In the genomic region with DNA sequence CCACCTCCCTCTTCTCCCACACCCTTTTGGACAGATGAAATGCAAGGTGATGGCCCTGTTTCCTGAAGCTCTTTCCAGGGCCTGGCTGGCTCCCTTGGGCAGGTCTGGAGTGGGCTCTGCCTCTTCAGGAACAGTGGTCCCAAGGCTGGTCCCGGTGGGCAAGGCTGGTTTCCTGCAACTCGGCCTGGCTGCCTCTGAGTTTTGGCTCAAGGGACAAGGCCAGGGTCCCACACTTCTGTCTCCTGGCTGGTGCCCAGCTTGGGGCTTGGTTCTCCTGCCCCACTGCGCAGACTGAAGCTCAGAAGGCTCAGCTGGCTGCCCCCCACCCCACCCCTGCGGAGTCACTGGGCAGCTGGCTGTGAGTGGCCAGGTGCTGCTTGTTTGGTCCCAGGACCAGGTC, we compare ENCODE assay signal across 9 cellular contexts. TPM values are rescaled to one million over a fixed set of nuclear protein-coding genes. Genes with fewer than 3 reads are reported as not detected.
DNase-seq lines count a peak whose midpoint lies in the region; ATAC-seq, FAIRE-seq and TF ChIP-seq lines count a peak whose summit lies in the region.
"Had no signal": no experiment of that assay in that cellular context is flagged by ENCODE, and none has a peak within 500 bp of the region (broad histone marks: within the 10 kb centered on the region; RNA-seq: fewer than 3 reads in every experiment).

No MANE protein-coding gene starts in this region.

- H3K4me3 ChIP-seq in HCT116 (replicated peaks in 1 of 2; ENCODE audit: low read depth in 1 of 2, low read length in 2 of 2) = peak overlapping the region; percentile 81 to 90
- 0 out of 2 replicates have a peak overlapping the region, but pooled peaks have one; percentile 17 for H3K4me3 ChIP-seq in iPS-18c (ENCODE audit: insufficient read depth, low read depth, low read length)

- no peak for FAIRE-seq in urothelium cell line (lab: Jason Lieb, UNC)

- H3K4me3 Mint-ChIP-seq in activated T-cell treated with anti-CD3 and anti-CD28 coated beads, Interleukin-2, amount 50 U/mL, for 72 hours = peak overlapping the region; percentile 95 to 98
- peak overlapping the region; percentile 95 to 97 for H3K4me3 Mint-ChIP-seq in stimulated activated naive CD8-positive, alpha-beta T cell treated with anti-CD3 and anti-CD28 coated beads, Interleukin-15, amount 100 ng/mL, for 72 hours

- H4K20me1 ChIP-seq in HCT116 (ENCODE audit: insufficient read depth) = peaks cover 9% of the 10 kb centered on the region; the same call in 1 of the 2 replicates

- peak overlapping the region; percentile 94 for H3K9ac ChIP-seq in HCT116 (ENCODE audit: low read length)

- RAD21 ChIA-PET in HCT116 (lab: Charles Lee; ENCODE audit: low non-redundant PET in 1 of 2, low total read pairs in 2 of 2, uncharacterized antibody in 2 of 2, unreplicated experiment in 2 of 2) = no interaction called here

- H3K79me2 ChIP-seq in HCT116 (ENCODE audit: insufficient read depth, low read length) = peaks cover 51% of the 10 kb centered on the region

- no peak overlapping the region for H3K27ac Mint-ChIP-seq in activated T-cell treated with anti-CD3 and anti-CD28 coated beads, Interleukin-2, amount 50 U/mL, for 72 hours
- no peak overlapping the region for H3K27ac Mint-ChIP-seq in stimulated activated naive CD8-positive, alpha-beta T cell treated with anti-CD3 and anti-CD28 coated beads, Interleukin-15, amount 100 ng/mL, for 72 hours

- BruUV-seq in HCT116 (replicated peaks; lab: Mats Ljungman, UMichigan) = no TSS peak

- H3K9me3 Mint-ChIP-seq in activated T-cell treated with anti-CD3 and anti-CD28 coated beads, Interleukin-2, amount 50 U/mL, for 72 hours = no peaks in the 10 kb centered on the region
- no peaks in the 10 kb centered on the region for H3K9me3 Mint-ChIP-seq in stimulated activated naive CD8-positive, alpha-beta T cell treated with anti-CD3 and anti-CD28 coated beads, Interleukin-15, amount 100 ng/mL, for 72 hours

- H3K4me1 Mint-ChIP-seq in activated T-cell treated with anti-CD3 and anti-CD28 coated beads, Interleukin-2, amount 50 U/mL, for 72 hours (ENCODE audit: low read depth) = peaks cover 20% of the 10 kb centered on the region
- peaks cover 50% of the 10 kb centered on the region for H3K4me1 Mint-ChIP-seq in stimulated activated naive CD8-positive, alpha-beta T cell treated with anti-CD3 and anti-CD28 coated beads, Interleukin-15, amount 100 ng/mL, for 72 hours

- no peak for ATAC-seq in HCT116
- no peak for ATAC-seq in activated T-cell treated with anti-CD3 and anti-CD28 coated beads, Interleukin-2, amount 50 U/mL, for 72 hours (replicated peaks in 1 of 2)
- no peak for ATAC-seq in stimulated activated naive CD8-positive, alpha-beta T cell treated with anti-CD3 and anti-CD28 coated beads, Interleukin-15, amount 100 ng/mL, for 72 hours

- H3K27ac ChIP-seq in HCT116 (ENCODE audit: low read depth, low read length) = peak overlapping the region; percentile 100

- POLR2A ChIA-PET in HCT116 (lab: Charles Lee) = no interaction called here

- TF ChIP-seq POLR2A in HCT116 (IDR thresholded peaks at IDR 0.05; ENCODE audit: borderline replicate concordance, extremely low read depth, insufficient read depth, insufficient read length) = no peak

- DNase-seq in HCT116 (ENCODE audit: low read depth, low spot score) (no peak), superior temporal gyrus (ENCODE audit: extremely low spot score) (no peak), urothelium cell line (ENCODE audit: low spot score) (no peak), nucleus accumbens (lab: John Stamatoyannopoulos, UW) (no peak)
- no peak for DNase-seq in activated T-cell treated with anti-CD3 and anti-CD28 coated beads, Interleukin-2, amount 50 U/mL, for 72 hours
- DNase-seq in stimulated activated naive CD8-positive, alpha-beta T cell treated with anti-CD3 and anti-CD28 coated beads, Interleukin-15, amount 100 ng/mL, for 72 hours = no peak
- DNase-seq: RPMI8226 had no signal

- CTCF ChIA-PET in HCT116 (lab: Charles Lee) = no interaction called here

- no peaks in the 10 kb centered on the region for H3K27me3 Mint-ChIP-seq in activated T-cell treated with anti-CD3 and anti-CD28 coated beads, Interleukin-2, amount 50 U/mL, for 72 hours (ENCODE audit: low read depth)
- no peaks in the 10 kb centered on the region for H3K27me3 Mint-ChIP-seq in stimulated activated naive CD8-positive, alpha-beta T cell treated with anti-CD3 and anti-CD28 coated beads, Interleukin-15, amount 100 ng/mL, for 72 hours

- peaks cover 8% of the 10 kb centered on the region in 2 donors for H3K36me3 Mint-ChIP-seq in activated T-cell treated with anti-CD3 and anti-CD28 coated beads, Interleukin-2, amount 50 U/mL, for 72 hours (ENCODE audit: insufficient read depth in 2 of 2)

- TF ChIP-seq CTCF in HCT116 (IDR thresholded peaks at IDR 0.05 in 2 of 3, conservative IDR thresholded peaks at IDR 0.05 in 1 of 3; ENCODE audit: borderline replicate concordance in 1 of 3, insufficient read depth in 1 of 3, low read depth in 2 of 3, low read length in 2 of 3) = no peak

- no peaks in the 10 kb centered on the region for H3K9me2 ChIP-seq in HCT116 (ENCODE audit: insufficient read depth)

- peaks cover 34 to 77% of the 10 kb centered on the region in 2 experiments for H3K4me1 ChIP-seq in HCT116 (ENCODE audit: control insufficient read depth in 1 of 2, insufficient read depth in 2 of 2, low read length in 2 of 2)

- peak overlapping the region; percentile 100 for H3K4me2 ChIP-seq in HCT116 (ENCODE audit: low read length)

- H3K27me3 ChIP-seq in HCT116 (ENCODE audit: insufficient read depth, low read length) = no peaks in the 10 kb centered on the region

- peaks cover 5 to 10% of the 10 kb centered on the region in 2 experiments for H3K36me3 ChIP-seq in HCT116 (ENCODE audit: control insufficient read depth in 1 of 2, insufficient read depth in 2 of 2, low read length in 2 of 2)

- no peak overlapping the region for H2AFZ ChIP-seq in HCT116 (ENCODE audit: low read depth, low read length, poor library complexity, severe bottlenecking)

- no peak for TF ChIP-seq RAD21 in HCT116 (IDR thresholded peaks at IDR 0.05; ENCODE audit: low read depth)

- intact Hi-C loops in HCT116 (cut with micrococcal nuclease) = no loop called here

- H3K9me3 ChIP-seq in HCT116 (ENCODE audit: control insufficient read depth in 1 of 2, insufficient read depth in 1 of 2, low read depth in 1 of 2, low read length in 2 of 2) (no peaks in the 10 kb centered on the region), iPS-18c (ENCODE audit: control insufficient read depth, insufficient read depth, low read length) (peaks cover 4% of the 10 kb centered on the region)

TF ChIP-seq in HCT116, 20 proteins besides CTCF, POLR2A, EP300 and RAD21:
- peak; percentile 22; the same call in 1 of the 2 replicates for TF ChIP-seq POLR2AphosphoS5 (IDR thresholded peaks at IDR 0.05; ENCODE audit: low read depth, low read length)
- TF ChIP-seq, protein P1, sequence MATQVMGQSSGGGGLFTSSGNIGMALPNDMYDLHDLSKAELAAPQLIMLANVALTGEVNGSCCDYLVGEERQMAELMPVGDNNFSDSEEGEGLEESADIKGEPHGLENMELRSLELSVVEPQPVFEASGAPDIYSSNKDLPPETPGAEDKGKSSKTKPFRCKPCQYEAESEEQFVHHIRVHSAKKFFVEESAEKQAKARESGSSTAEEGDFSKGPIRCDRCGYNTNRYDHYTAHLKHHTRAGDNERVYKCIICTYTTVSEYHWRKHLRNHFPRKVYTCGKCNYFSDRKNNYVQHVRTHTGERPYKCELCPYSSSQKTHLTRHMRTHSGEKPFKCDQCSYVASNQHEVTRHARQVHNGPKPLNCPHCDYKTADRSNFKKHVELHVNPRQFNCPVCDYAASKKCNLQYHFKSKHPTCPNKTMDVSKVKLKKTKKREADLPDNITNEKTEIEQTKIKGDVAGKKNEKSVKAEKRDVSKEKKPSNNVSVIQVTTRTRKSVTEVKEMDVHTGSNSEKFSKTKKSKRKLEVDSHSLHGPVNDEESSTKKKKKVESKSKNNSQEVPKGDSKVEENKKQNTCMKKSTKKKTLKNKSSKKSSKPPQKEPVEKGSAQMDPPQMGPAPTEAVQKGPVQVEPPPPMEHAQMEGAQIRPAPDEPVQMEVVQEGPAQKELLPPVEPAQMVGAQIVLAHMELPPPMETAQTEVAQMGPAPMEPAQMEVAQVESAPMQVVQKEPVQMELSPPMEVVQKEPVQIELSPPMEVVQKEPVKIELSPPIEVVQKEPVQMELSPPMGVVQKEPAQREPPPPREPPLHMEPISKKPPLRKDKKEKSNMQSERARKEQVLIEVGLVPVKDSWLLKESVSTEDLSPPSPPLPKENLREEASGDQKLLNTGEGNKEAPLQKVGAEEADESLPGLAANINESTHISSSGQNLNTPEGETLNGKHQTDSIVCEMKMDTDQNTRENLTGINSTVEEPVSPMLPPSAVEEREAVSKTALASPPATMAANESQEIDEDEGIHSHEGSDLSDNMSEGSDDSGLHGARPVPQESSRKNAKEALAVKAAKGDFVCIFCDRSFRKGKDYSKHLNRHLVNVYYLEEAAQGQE (IDR thresholded peaks at IDR 0.05; ENCODE audit: low read depth) = no peak

RNA-seq across cellular contexts. Expression of a gene that starts 3.8 kb away (rescaled TPM):
- 6,223 TPM for total RNA-seq in HCT116 (2021; ENCODE audit: unreplicated experiment)
- polyA plus RNA-seq in HCT116 (2012) = 6,644 and 8,513 TPM in 2 replicates
- 1,000 to 10,000 TPM; 3,862 to 3,966 TPM for total RNA-seq in activated T-cell treated with anti-CD3 and anti-CD28 coated beads, Interleukin-2, amount 50 U/mL, for 72 hours

RNA-seq across cellular contexts. Expression of a gene that starts 11.7 kb away (rescaled TPM):
- total RNA-seq in HCT116 (2021; ENCODE audit: unreplicated experiment) = 10.1 TPM
- polyA plus RNA-seq in HCT116 (2012) = 5.9 and 6.4 TPM in 2 replicates
- 1 to 10 TPM in 1 of 2 donors, under 1 TPM in 1; 0.95 to 1.8 TPM for total RNA-seq in activated T-cell treated with anti-CD3 and anti-CD28 coated beads, Interleukin-2, amount 50 U/mL, for 72 hours
- total RNA-seq: epithelial cell of proximal tubule had no signal

RNA-seq across cellular contexts. Expression of a gene that starts 35.7 kb away (rescaled TPM):
- total RNA-seq in HCT116 (2021; ENCODE audit: unreplicated experiment) = 53.4 TPM
- polyA plus RNA-seq in HCT116 (2012) = 21.7 and 21.8 TPM in 2 replicates
- 10 to 100 TPM; 21.3 to 29.1 TPM for total RNA-seq in activated T-cell treated with anti-CD3 and anti-CD28 coated beads, Interleukin-2, amount 50 U/mL, for 72 hours
